ENCODE assay signal across 1 cellular context in the genomic region with DNA sequence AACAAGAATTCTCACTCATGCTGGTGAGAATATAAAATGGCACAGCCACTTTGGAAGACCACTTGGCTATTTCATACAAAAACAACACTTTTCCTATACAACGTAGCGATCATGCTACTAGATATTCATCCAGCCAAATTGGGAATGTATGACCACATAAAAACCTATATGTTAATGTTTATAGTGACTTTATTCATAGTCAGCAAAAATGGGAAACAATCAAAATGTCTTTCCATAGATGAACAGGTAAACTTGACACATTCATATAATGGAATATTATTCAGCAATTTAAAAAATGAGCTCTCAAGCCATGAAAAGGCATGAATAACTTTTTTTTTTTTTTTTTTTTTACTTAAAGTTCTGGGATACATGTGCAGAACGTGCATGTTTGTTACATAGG.
TF ChIP-seq lines count a peak whose summit lies in the region.

No MANE protein-coding gene starts in this region.

TF ChIP-seq in K562, 482 proteins besides CTCF, POLR2A, EP300 and RAD21 (continued from another document):
- TF ChIP-seq, protein P1, sequence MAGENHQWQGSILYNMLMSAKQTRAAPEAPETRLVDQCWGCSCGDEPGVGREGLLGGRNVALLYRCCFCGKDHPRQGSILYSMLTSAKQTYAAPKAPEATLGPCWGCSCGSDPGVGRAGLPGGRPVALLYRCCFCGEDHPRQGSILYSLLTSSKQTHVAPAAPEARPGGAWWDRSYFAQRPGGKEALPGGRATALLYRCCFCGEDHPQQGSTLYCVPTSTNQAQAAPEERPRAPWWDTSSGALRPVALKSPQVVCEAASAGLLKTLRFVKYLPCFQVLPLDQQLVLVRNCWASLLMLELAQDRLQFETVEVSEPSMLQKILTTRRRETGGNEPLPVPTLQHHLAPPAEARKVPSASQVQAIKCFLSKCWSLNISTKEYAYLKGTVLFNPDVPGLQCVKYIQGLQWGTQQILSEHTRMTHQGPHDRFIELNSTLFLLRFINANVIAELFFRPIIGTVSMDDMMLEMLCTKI (IDR thresholded peaks at IDR 0.05; ENCODE audit: partially characterized antibody) = no peak
- TF ChIP-seq CHD2 (IDR thresholded peaks at IDR 0.05; ENCODE audit: low read depth, low read length) (no peak), FOXM1 (IDR thresholded peaks at IDR 0.05; ENCODE audit: low read depth) (no peak), FOXM1 (CRISPR knock-in tag; IDR thresholded peaks at IDR 0.05; ENCODE audit: low read depth) (no peak), MXI1 (IDR thresholded peaks at IDR 0.05; ENCODE audit: low read depth, low read length) (no peak), BRD9 (IDR thresholded peaks at IDR 0.05; ENCODE audit: low read depth, partially characterized antibody) (no peak), HMG20A (CRISPR knock-in tag; conservative IDR thresholded peaks at IDR 0.05) (no peak), MAFG (tag; conservative IDR thresholded peaks at IDR 0.05) (peak; percentile 67)
- TF ChIP-seq, protein P2, sequence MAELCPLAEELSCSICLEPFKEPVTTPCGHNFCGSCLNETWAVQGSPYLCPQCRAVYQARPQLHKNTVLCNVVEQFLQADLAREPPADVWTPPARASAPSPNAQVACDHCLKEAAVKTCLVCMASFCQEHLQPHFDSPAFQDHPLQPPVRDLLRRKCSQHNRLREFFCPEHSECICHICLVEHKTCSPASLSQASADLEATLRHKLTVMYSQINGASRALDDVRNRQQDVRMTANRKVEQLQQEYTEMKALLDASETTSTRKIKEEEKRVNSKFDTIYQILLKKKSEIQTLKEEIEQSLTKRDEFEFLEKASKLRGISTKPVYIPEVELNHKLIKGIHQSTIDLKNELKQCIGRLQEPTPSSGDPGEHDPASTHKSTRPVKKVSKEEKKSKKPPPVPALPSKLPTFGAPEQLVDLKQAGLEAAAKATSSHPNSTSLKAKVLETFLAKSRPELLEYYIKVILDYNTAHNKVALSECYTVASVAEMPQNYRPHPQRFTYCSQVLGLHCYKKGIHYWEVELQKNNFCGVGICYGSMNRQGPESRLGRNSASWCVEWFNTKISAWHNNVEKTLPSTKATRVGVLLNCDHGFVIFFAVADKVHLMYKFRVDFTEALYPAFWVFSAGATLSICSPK (IDR thresholded peaks at IDR 0.05; ENCODE audit: borderline replicate concordance) = no peak
- TF ChIP-seq, protein P3, sequence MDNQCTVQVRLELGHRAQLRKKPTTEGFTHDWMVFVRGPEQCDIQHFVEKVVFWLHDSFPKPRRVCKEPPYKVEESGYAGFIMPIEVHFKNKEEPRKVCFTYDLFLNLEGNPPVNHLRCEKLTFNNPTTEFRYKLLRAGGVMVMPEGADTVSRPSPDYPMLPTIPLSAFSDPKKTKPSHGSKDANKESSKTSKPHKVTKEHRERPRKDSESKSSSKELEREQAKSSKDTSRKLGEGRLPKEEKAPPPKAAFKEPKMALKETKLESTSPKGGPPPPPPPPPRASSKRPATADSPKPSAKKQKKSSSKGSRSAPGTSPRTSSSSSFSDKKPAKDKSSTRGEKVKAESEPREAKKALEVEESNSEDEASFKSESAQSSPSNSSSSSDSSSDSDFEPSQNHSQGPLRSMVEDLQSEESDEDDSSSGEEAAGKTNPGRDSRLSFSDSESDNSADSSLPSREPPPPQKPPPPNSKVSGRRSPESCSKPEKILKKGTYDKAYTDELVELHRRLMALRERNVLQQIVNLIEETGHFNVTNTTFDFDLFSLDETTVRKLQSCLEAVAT (IDR thresholded peaks at IDR 0.05) = no peak
TF ChIP-seq in K562: peak in this region for 5.
